Comparison of ENCODE assay signal across 17 cellular contexts in the genomic region with DNA sequence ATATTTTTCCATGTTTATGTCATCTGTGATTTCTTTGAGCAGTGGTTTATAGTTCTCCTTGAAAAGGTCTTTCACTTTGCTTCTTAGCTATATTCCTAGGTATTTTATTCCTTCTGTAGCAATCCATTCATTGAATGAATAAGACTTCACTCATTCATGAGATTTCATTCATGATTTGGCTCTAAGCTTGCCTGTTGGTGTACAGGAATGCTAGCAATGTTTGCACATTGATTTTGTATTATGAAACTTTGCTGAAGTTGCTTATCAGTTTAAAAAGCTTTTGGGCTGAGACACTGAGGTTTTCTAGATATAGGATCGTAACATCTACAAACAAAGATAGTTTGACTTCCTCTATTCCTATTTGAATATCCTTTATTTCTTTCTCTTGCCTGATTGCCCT. TPM values are rescaled to one million over a fixed set of nuclear protein-coding genes. Genes with fewer than 3 reads are reported as not detected.
DNase-seq lines count a peak whose midpoint lies in the region; ATAC-seq, FAIRE-seq and TF ChIP-seq lines count a peak whose summit lies in the region.
"Had no signal": no experiment of that assay in that cellular context is flagged by ENCODE, and none has a peak within 500 bp of the region (broad histone marks: within the 10 kb centered on the region; RNA-seq: fewer than 3 reads in every experiment).

No MANE protein-coding gene starts in this region.

- no peaks in the 10 kb centered on the region for H3K36me3 ChIP-seq in bronchial epithelial cell (ENCODE audit: control insufficient read depth, insufficient read depth, low read length)
- H3K36me3 ChIP-seq: BLaER1 had no signal

- H3K27me3 ChIP-seq in bronchial epithelial cell (ENCODE audit: control insufficient read depth, insufficient read depth, low read length) = no peaks in the 10 kb centered on the region
- H3K27me3 ChIP-seq: BLaER1 had no signal

- H3K4me3 ChIP-seq in bronchial epithelial cell (ENCODE audit: low read depth, low read length) = no peak overlapping the region
- H3K4me3 ChIP-seq: BLaER1, GM23248 had no signal

- DNase-seq in NCI-H226 (peak; percentile 28), bronchial epithelial cell (ENCODE audit: low read depth) (peak; percentile 33), iris pigment epithelial cell (ENCODE audit: low read depth) (peak; percentile 77), NCI-H510A treated with DMSO at 0.1 percent for 48 hours (lab: John Stamatoyannopoulos, UW) (no peak), NCI-H2107 treated with DMSO at 0.1 percent for 48 hours (lab: John Stamatoyannopoulos, UW; ENCODE audit: unreplicated experiment) (no peak)
- DNase-seq in stimulated activated CD4-positive, alpha-beta T cell treated with anti-CD3 and anti-CD28 coated beads, Interleukin-2, amount 100 ng/mL, for 48 hours = no peak
- DNase-seq: AML-193; Caco-2; CD8-positive, alpha-beta memory T cell; DND-41; GF-D8; GM23248 had no signal

- TF ChIP-seq CTCF in bronchial epithelial cell (IDR thresholded peaks at IDR 0.05; ENCODE audit: insufficient read depth, low read length, severe bottlenecking) = no peak

- ATAC-seq in GM21717 (IDR thresholded peaks at IDR 0.05; ENCODE audit: unreplicated experiment) = no peak
- ATAC-seq: HCT116 had no signal

- no peak for FAIRE-seq in bronchial epithelial cell (lab: Jason Lieb, UNC)
- FAIRE-seq: H54 had no signal

RNA-seq across cellular contexts. Expression of gene RLN2, which starts 15.9 kb away (rescaled TPM):
- 0.26 and 0.90 TPM in 2 replicates for total RNA-seq in bronchial epithelial cell
- total RNA-seq: A673, GM23248 had no signal

RNA-seq across cellular contexts. Expression of gene RLN1, which starts 51.1 kb away (rescaled TPM):
- 0.26 and 0.64 TPM in 2 replicates for total RNA-seq in bronchial epithelial cell
- total RNA-seq: A673, Caco-2, GM23248 had no signal

RNA-seq across cellular contexts. Expression of gene INSL4, which starts 57.4 kb away (rescaled TPM):
- 0.26 TPM in 1 of 2 replicates, not detected in the other for total RNA-seq in bronchial epithelial cell
- total RNA-seq: A673; Caco-2; CD8-positive, alpha-beta memory T cell; GM23248 had no signal

Comparison
In these comparisons a context has a peak if more than half of its experiments do, and no peak if none do; other contexts are left out.
1. DNase-seq: peak in NCI-H226 (single experiment), bronchial epithelial cell (single experiment) and iris pigment epithelial cell (single experiment); none in NCI-H510A treated with DMSO at 0.1 percent for 48 hours (single experiment), stimulated activated CD4-positive, alpha-beta T cell treated with anti-CD3 and anti-CD28 coated beads, Interleukin-2, amount 100 ng/mL, for 48 hours (0 of 2) and NCI-H2107 treated with DMSO at 0.1 percent for 48 hours (single experiment).